8 cellular contexts compared by ENCODE assay signal in the genomic region with DNA sequence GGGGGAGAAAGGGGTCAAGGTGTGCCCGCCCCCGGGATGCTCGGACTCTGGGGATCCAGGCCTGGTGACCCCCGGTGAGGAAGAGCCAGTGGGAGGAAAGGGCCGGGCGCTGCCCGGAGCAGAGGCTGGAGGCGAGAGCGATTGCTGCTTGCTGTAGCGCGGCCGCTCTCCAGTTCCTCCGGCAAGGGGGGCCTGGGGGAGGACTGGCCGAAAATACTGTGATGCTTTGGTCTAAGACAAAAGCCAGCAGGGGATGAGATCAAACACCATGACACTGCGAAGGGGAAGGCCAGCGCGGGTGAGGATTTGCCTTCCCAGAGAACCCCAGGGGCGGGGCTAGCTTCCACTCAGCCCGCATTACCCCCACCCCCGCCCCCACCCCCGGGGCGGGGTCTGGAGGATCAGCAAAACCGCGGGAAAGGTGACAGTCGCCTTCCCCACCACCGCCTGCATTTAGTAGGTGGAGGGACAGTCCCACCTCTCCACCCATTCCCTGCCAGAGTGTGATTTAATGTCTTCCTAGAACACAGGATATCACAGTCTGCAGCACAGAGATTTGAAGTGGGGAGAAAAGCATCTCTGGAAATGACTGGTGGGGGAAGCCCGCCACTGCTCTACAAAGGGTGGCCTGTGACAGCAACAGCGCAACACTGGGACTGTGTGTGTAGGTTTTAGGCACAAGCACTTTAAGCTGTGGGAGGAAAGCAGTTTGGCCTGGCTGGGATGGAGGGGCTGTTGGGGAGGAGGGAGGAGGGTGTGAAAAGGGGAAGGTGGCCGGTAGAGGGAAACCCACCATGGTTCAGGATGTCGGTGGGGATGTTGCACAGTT. TPM values are rescaled to one million over a fixed set of nuclear protein-coding genes. Genes with fewer than 3 reads are reported as not detected.
DNase-seq lines count a peak whose midpoint lies in the region; ATAC-seq and TF ChIP-seq lines count a peak whose summit lies in the region.

No MANE protein-coding gene starts in this region.

- H3K36me3 ChIP-seq in H7 (replicated peaks; ENCODE audit: control insufficient read depth, insufficient read depth, low read length) = no peaks in the 10 kb centered on the region
- H3K36me3 ChIP-seq in MG63 = peaks cover 12% of the 10 kb centered on the region
- peaks cover 12 to 37% of the 10 kb centered on the region in 2 experiments for H3K36me3 ChIP-seq in SK-N-SH (replicated peaks in 1 of 2; ENCODE audit: control insufficient read depth in 1 of 2, insufficient read depth in 2 of 2, low read length in 1 of 2)
- H3K36me3 ChIP-seq in rectal smooth muscle tissue (ENCODE audit: control insufficient read depth, insufficient read depth, low read length) = no peaks in the 10 kb centered on the region

- TF ChIP-seq CTCF in SK-N-SH (IDR thresholded peaks at IDR 0.05) = no peak

- DNase-seq in Daoy (ENCODE audit: low read depth) (peak; percentile 73), H7 (peak; percentile 95), MG63 (peak; percentile 64), SK-N-SH (peak; percentile 97), left ventricle myocardium superior (peak; percentile 84), RKO (ENCODE audit: low spot score) (no peak)
- peak; percentile 88 for DNase-seq in activated naive CD4-positive, alpha-beta T cell treated with anti-CD3 and anti-CD28 coated beads, Interleukin-2, amount 50 U/mL, for 16 hours

- TF ChIP-seq RAD21 in SK-N-SH (IDR thresholded peaks at IDR 0.05; ENCODE audit: low read length) = no peak

- H2AFZ ChIP-seq in SK-N-SH (ENCODE audit: low read depth) = no peak overlapping the region

- H3K4me3 ChIP-seq in H7 (ENCODE audit: insufficient read depth, low read depth, low read length) (peak overlapping the region; percentile 64), MG63 (peak overlapping the region; percentile 12), SK-N-SH (ENCODE audit: low read depth in 2 of 2, low read length in 1 of 2) (peak overlapping the region; percentile 47 to 60), rectal smooth muscle tissue (ENCODE audit: low read length) (peak overlapping the region; percentile 58)

- CTCF ChIA-PET in SK-N-SH (lab: Yijun Ruan, JAX) = interaction anchor here (0.9 to 5.6 kb wide), 2 partner anchors 19 to 87 kb away, joined by 3 to 27 read pairs; no protein-coding TSS in a partner anchor

- peaks cover 100% of the 10 kb centered on the region for H3K79me2 ChIP-seq in SK-N-SH (ENCODE audit: insufficient read depth)

- H3K4me1 ChIP-seq in SK-N-SH (ENCODE audit: control insufficient read depth in 1 of 2, insufficient read depth in 2 of 2, low read depth in 1 of 2, low read length in 1 of 2) (peaks cover 25 to 36% of the 10 kb centered on the region in 2 experiments), rectal smooth muscle tissue (ENCODE audit: control insufficient read depth, insufficient read depth, low read length) (peaks cover 4% of the 10 kb centered on the region)

- H3K4me2 ChIP-seq in SK-N-SH = peak overlapping the region; percentile 96

- H4K20me1 ChIP-seq in SK-N-SH (ENCODE audit: insufficient read depth) = peaks cover 28% of the 10 kb centered on the region

- H3K9ac ChIP-seq in SK-N-SH = peak overlapping the region; percentile 81
- no peak overlapping the region for H3K9ac ChIP-seq in rectal smooth muscle tissue (ENCODE audit: low read length)

- ATAC-seq in left ventricle myocardium superior = peak; percentile 57

- intact Hi-C loops in left ventricle myocardium superior (cut with micrococcal nuclease) = no loop called here

- no peak for TF ChIP-seq EP300 in SK-N-SH (IDR thresholded peaks at IDR 0.05; ENCODE audit: borderline replicate concordance in 1 of 2, low read depth in 1 of 2, low read length in 1 of 2)

- POLR2A ChIA-PET in SK-N-SH (lab: Yijun Ruan, JAX) = interaction anchor here (1.0 kb wide), 1 partner anchor 24 kb away, joined by 4 read pairs; no protein-coding TSS in a partner anchor

- H3K27me3 ChIP-seq in H7 (ENCODE audit: control insufficient read depth, insufficient read depth, low read length) = no peaks in the 10 kb centered on the region
- H3K27me3 ChIP-seq in MG63 = no peaks in the 10 kb centered on the region
- no peaks in the 10 kb centered on the region for H3K27me3 ChIP-seq in SK-N-SH (ENCODE audit: insufficient read depth)
- no peaks in the 10 kb centered on the region for H3K27me3 ChIP-seq in rectal smooth muscle tissue (ENCODE audit: control insufficient read depth, insufficient read depth, low read length)

- no peaks in the 10 kb centered on the region for H3K9me2 ChIP-seq in SK-N-SH

- H3F3A ChIP-seq in SK-N-SH (replicated peaks; ENCODE audit: insufficient read depth) = peaks cover 38% of the 10 kb centered on the region

- WGBS in SK-N-SH (ENCODE audit: low lambda C conversion rate) = 14% methylated on average over 29 of the region's 30 CpGs

- no peaks in the 10 kb centered on the region for H3K9me3 ChIP-seq in MG63
- no peaks in the 10 kb centered on the region for H3K9me3 ChIP-seq in SK-N-SH

- peak overlapping the region; percentile 88 to 93 for H3K27ac ChIP-seq in SK-N-SH (ENCODE audit: low read depth in 2 of 2, low read length in 1 of 2)
- peak overlapping the region; percentile 41 for H3K27ac ChIP-seq in rectal smooth muscle tissue (ENCODE audit: low read depth, low read length)

TF ChIP-seq in SK-N-SH, 30 proteins besides CTCF, POLR2A, EP300 and RAD21:
- TF ChIP-seq POLR2AphosphoS5 (IDR thresholded peaks at IDR 0.05; ENCODE audit: low read depth, low read length) (peak; percentile 52; the same call in 1 of the 2 replicates), SIN3A (IDR thresholded peaks at IDR 0.05; ENCODE audit: borderline replicate concordance, low read depth, low read length) (no peak), MXI1 (IDR thresholded peaks at IDR 0.05; ENCODE audit: low read depth, low read length) (peak; percentile 49; the same call in 1 of the 2 replicates), TAF1 (IDR thresholded peaks at IDR 0.05; ENCODE audit: borderline replicate concordance, low read depth, low read length) (peak; percentile 29; the same call in 1 of the 2 replicates), SMC3 (IDR thresholded peaks at IDR 0.05; ENCODE audit: low read depth, low read length) (peak; percentile 9; the same call in 1 of the 2 replicates)
- TF ChIP-seq, protein P1, sequence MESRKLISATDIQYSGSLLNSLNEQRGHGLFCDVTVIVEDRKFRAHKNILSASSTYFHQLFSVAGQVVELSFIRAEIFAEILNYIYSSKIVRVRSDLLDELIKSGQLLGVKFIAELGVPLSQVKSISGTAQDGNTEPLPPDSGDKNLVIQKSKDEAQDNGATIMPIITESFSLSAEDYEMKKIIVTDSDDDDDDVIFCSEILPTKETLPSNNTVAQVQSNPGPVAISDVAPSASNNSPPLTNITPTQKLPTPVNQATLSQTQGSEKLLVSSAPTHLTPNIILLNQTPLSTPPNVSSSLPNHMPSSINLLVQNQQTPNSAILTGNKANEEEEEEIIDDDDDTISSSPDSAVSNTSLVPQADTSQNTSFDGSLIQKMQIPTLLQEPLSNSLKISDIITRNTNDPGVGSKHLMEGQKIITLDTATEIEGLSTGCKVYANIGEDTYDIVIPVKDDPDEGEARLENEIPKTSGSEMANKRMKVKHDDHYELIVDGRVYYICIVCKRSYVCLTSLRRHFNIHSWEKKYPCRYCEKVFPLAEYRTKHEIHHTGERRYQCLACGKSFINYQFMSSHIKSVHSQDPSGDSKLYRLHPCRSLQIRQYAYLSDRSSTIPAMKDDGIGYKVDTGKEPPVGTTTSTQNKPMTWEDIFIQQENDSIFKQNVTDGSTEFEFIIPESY (IDR thresholded peaks at IDR 0.05; ENCODE audit: borderline replicate concordance, low read depth) = no peak
- TF ChIP-seq, protein P2, sequence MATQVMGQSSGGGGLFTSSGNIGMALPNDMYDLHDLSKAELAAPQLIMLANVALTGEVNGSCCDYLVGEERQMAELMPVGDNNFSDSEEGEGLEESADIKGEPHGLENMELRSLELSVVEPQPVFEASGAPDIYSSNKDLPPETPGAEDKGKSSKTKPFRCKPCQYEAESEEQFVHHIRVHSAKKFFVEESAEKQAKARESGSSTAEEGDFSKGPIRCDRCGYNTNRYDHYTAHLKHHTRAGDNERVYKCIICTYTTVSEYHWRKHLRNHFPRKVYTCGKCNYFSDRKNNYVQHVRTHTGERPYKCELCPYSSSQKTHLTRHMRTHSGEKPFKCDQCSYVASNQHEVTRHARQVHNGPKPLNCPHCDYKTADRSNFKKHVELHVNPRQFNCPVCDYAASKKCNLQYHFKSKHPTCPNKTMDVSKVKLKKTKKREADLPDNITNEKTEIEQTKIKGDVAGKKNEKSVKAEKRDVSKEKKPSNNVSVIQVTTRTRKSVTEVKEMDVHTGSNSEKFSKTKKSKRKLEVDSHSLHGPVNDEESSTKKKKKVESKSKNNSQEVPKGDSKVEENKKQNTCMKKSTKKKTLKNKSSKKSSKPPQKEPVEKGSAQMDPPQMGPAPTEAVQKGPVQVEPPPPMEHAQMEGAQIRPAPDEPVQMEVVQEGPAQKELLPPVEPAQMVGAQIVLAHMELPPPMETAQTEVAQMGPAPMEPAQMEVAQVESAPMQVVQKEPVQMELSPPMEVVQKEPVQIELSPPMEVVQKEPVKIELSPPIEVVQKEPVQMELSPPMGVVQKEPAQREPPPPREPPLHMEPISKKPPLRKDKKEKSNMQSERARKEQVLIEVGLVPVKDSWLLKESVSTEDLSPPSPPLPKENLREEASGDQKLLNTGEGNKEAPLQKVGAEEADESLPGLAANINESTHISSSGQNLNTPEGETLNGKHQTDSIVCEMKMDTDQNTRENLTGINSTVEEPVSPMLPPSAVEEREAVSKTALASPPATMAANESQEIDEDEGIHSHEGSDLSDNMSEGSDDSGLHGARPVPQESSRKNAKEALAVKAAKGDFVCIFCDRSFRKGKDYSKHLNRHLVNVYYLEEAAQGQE (IDR thresholded peaks at IDR 0.05; ENCODE audit: low read depth, low read length) = 0 out of 2 replicates have a peak, but pooled peaks have one; percentile 3

RNA-seq across cellular contexts. Expression of a gene that starts 25.7 kb away (rescaled TPM):
- total RNA-seq in Daoy (2014; rRNA removed; shearing (Covaris generic)) = 66.2 and 86.4 TPM in 2 replicates
- 57.8 and 80.5 TPM in 2 replicates for total RNA-seq in H7 (2014; rRNA removed; shearing (Covaris generic))
- 61.4 and 65.1 TPM in 2 replicates for total RNA-seq in MG63 (2014; rRNA removed; shearing (Covaris generic); ENCODE audit: low replicate concordance)
- polyA plus RNA-seq in SK-N-SH (2012; rRNA removed) = 112 and 213 TPM in 2 replicates
- polyA plus RNA-seq in SK-N-SH (2012; cell fraction: cytosol; rRNA removed) = 61.2 and 111 TPM in 2 replicates
- 352 and 390 TPM in 2 replicates for polyA plus RNA-seq in SK-N-SH (2012; cell fraction: nucleus; rRNA removed)
- total RNA-seq in left ventricle myocardium superior = 18.1 TPM

Comparison
In these comparisons a context has a peak if more than half of its experiments do, and no peak if none do; other contexts are left out.
1. H3K4me3 ChIP-seq: peak in every context shown above with its lines; median percentile 64 in H7; 58 in rectal smooth muscle tissue; 54 in SK-N-SH; 12 in MG63.